ENCODE assay signal across 8 cellular contexts in the genomic region with DNA sequence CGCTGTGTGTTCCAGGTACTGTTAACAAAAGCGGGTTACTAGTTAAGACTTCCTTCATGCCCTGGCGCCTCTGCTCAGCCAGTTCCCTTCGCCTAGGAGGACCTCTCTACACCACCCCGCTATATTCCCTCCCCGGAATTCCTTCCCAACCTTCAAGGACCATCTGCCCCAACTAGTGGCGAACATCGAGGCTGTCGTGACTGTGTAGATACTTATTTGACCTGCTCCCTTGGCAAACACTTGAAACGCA. TPM values are rescaled to one million over a fixed set of nuclear protein-coding genes. Genes with fewer than 3 reads are reported as not detected.
A peak's percentile ranks its signal among the peaks of the same experiment; 100 is the strongest.
DNase-seq lines count a peak whose midpoint lies in the region; ATAC-seq, FAIRE-seq and TF ChIP-seq lines count a peak whose summit lies in the region.

No MANE protein-coding gene starts in this region.

- no peaks in the 10 kb centered on the region for H3K27me3 Mint-ChIP-seq in astrocyte (ENCODE audit: low read depth, unreplicated experiment)

- H3K4me2 ChIP-seq in astrocyte (ENCODE audit: low read length): peak overlapping the region; percentile 91
- peak overlapping the region; percentile 86 for H3K4me2 ChIP-seq in keratinocyte (ENCODE audit: control insufficient read depth, extremely low read depth, insufficient read depth, low read depth, low read length)

- H3K4me1 Mint-ChIP-seq in astrocyte (ENCODE audit: low read depth, unreplicated experiment): peaks cover 14% of the 10 kb centered on the region

- no peak for TF ChIP-seq CTCF in astrocyte (IDR thresholded peaks at IDR 0.05; ENCODE audit: insufficient read depth, low read depth, low read length)
- TF ChIP-seq CTCF in keratinocyte (optimal IDR thresholded peaks at IDR 0.05 in 1 of 3, IDR thresholded peaks at IDR 0.05 in 1 of 3, conservative IDR thresholded peaks at IDR 0.05 in 1 of 3; ENCODE audit: extremely low read depth in 1 of 3, insufficient read depth in 2 of 3, low read length in 3 of 3): peak; percentile 13 to 33 (median 17)

- no peak for FAIRE-seq in astrocyte (lab: Jason Lieb, UNC)
- no peak for FAIRE-seq in keratinocyte (lab: Jason Lieb, UNC)

- H3K9me3 ChIP-seq in astrocyte (ENCODE audit: insufficient read depth, low read depth, low read length) (no peaks in the 10 kb centered on the region), keratinocyte (ENCODE audit: control insufficient read depth, low read depth, low read length) (no peaks in the 10 kb centered on the region), subcutaneous abdominal adipose tissue (ENCODE audit: control insufficient read depth in 5 of 5, low read length in 5 of 5) (no peaks in the 10 kb centered on the region)

- H3K27me3 ChIP-seq in astrocyte (ENCODE audit: insufficient read depth, low read length) (no peaks in the 10 kb centered on the region), keratinocyte (ENCODE audit: control insufficient read depth, extremely low read depth, insufficient read depth, low read length) (no peaks in the 10 kb centered on the region), subcutaneous abdominal adipose tissue (ENCODE audit: control insufficient read depth in 5 of 5, insufficient read depth in 4 of 5, low read length in 5 of 5) (no peaks in the 10 kb centered on the region)

- DNase-seq in DMS 273 (lab: John Stamatoyannopoulos, UW; ENCODE audit: unreplicated experiment) (peak; percentile 91), DMS 273 treated with DMSO at 0.1 percent for 48 hours (lab: John Stamatoyannopoulos, UW) (no peak), HuH-7.5 (ENCODE audit: low spot score) (peak; percentile 56), astrocyte (ENCODE audit: low read depth) (no peak), keratinocyte (ENCODE audit: low read depth, low spot score) (no peak), dedifferentiated amniotic fluid mesenchymal stem cell (ENCODE audit: extremely low spot score) (no peak)

- peak; percentile 27 for ATAC-seq in GM21381 (IDR thresholded peaks at IDR 0.05; ENCODE audit: unreplicated experiment)

- no peaks in the 10 kb centered on the region for H3K36me3 ChIP-seq in astrocyte (ENCODE audit: insufficient read depth, low read length)
- H3K36me3 ChIP-seq in keratinocyte (ENCODE audit: control insufficient read depth in 2 of 2, extremely low read depth in 1 of 2, insufficient read depth in 2 of 2, low read length in 2 of 2): no peaks in the 10 kb centered on the region
- H3K36me3 ChIP-seq in subcutaneous abdominal adipose tissue (ENCODE audit: control insufficient read depth in 5 of 5, insufficient read depth in 5 of 5, low read length in 5 of 5): no peaks in the 10 kb centered on the region

- no peaks in the 10 kb centered on the region for H4K20me1 ChIP-seq in astrocyte (ENCODE audit: insufficient read depth, low read length)
- H4K20me1 ChIP-seq in keratinocyte (ENCODE audit: control insufficient read depth, extremely low read depth, insufficient read depth, low read length): no peaks in the 10 kb centered on the region

- H3K4me3 Mint-ChIP-seq in astrocyte (ENCODE audit: unreplicated experiment): peak overlapping the region; percentile 91

- peak overlapping the region; percentile 99 for H3K27ac ChIP-seq in astrocyte (ENCODE audit: low read depth, low read length)
- peak overlapping the region; percentile 89 for H3K27ac ChIP-seq in keratinocyte (ENCODE audit: control insufficient read depth, insufficient read depth, low read length)
- H3K27ac ChIP-seq in subcutaneous abdominal adipose tissue (ENCODE audit: low read depth, low read length): peak overlapping the region; percentile 100

- H2AFZ ChIP-seq in astrocyte (ENCODE audit: low read depth, low read length): peak overlapping the region; percentile 84
- peak overlapping the region; percentile 87 for H2AFZ ChIP-seq in keratinocyte (ENCODE audit: control insufficient read depth, low read length)

- no peaks in the 10 kb centered on the region for H3K9me3 Mint-ChIP-seq in astrocyte (ENCODE audit: unreplicated experiment)

- no peaks in the 10 kb centered on the region for H3K9me1 ChIP-seq in keratinocyte (ENCODE audit: control insufficient read depth, extremely low read depth, insufficient read depth, low read length)

- H3K4me3 ChIP-seq in astrocyte (ENCODE audit: insufficient read depth, low read depth, low read length): peak overlapping the region; percentile 90
- H3K4me3 ChIP-seq in keratinocyte (ENCODE audit: control insufficient read depth in 2 of 3, extremely low read depth in 1 of 3, insufficient read depth in 2 of 3, low read depth in 1 of 3, low read length in 3 of 3): peak overlapping the region; percentile 57 to 95 (median 92)
- H3K4me3 ChIP-seq in subcutaneous abdominal adipose tissue (ENCODE audit: low read depth in 1 of 5, low read length in 5 of 5): peak overlapping the region; percentile 68 to 97 (median 95)

- dilution Hi-C loops in keratinocyte (cut with MboI; ENCODE audit: extremely low pct_ligation_motif_present, low sequenced_read_pairs): no loop called here

- H3K4me1 ChIP-seq in astrocyte (ENCODE audit: insufficient read depth, low read length) (peaks cover 18% of the 10 kb centered on the region), keratinocyte (ENCODE audit: control insufficient read depth, extremely low read depth, insufficient read depth, low read length) (peaks cover 26% of the 10 kb centered on the region), subcutaneous abdominal adipose tissue (ENCODE audit: control insufficient read depth in 5 of 5, insufficient read depth in 5 of 5, low read length in 5 of 5) (peaks cover 5 to 24% (median 20%) of the 10 kb centered on the region in 5 donors)

- H3K9ac ChIP-seq in astrocyte (ENCODE audit: low read length) (peak overlapping the region; percentile 99), keratinocyte (ENCODE audit: control insufficient read depth, extremely low read depth, insufficient read depth, low read length) (peak overlapping the region; percentile 99), subcutaneous abdominal adipose tissue (ENCODE audit: low read length in 5 of 5) (peak overlapping the region; percentile 97 to 100 (median 100))

- H3K27ac Mint-ChIP-seq in astrocyte (ENCODE audit: unreplicated experiment): peak overlapping the region; percentile 94

- H3K36me3 Mint-ChIP-seq in astrocyte (ENCODE audit: low read depth, unreplicated experiment): peaks cover 4% of the 10 kb centered on the region

- H3K79me2 ChIP-seq in astrocyte (ENCODE audit: insufficient read depth, low read length) (peaks cover 41% of the 10 kb centered on the region), keratinocyte (ENCODE audit: control insufficient read depth, insufficient read depth, low read length) (peaks cover 36% of the 10 kb centered on the region)

RNA-seq across cellular contexts. Expression of gene BCL2L13, which starts 0.5 kb away (rescaled TPM):
- 69.0 and 74.0 TPM in 2 replicates for total RNA-seq in astrocyte
- 45.0 to 54.7 TPM (median 51.0 TPM) in 3 replicates for polyA plus RNA-seq in keratinocyte
- polyA plus RNA-seq in keratinocyte (2011; ENCODE audit: low read depth): 31.5 TPM
- polyA plus RNA-seq in keratinocyte (2011; cell fraction: cytosol; rRNA removed): 48.3 and 59.8 TPM in 2 replicates
- polyA plus RNA-seq in keratinocyte (2011; cell fraction: nucleus; rRNA removed): 54.1 and 54.4 TPM in 2 replicates
- polyA plus RNA-seq in keratinocyte (2012; ENCODE audit: low replicate concordance): 31.6 and 43.3 TPM in 2 replicates
- 41.9 to 62.2 TPM (median 55.3 TPM) in 3 replicates for polyA minus RNA-seq in keratinocyte
- polyA minus RNA-seq in keratinocyte (2011; cell fraction: cytosol; rRNA and poly(A)+ RNA removed): 46.0 TPM
- polyA minus RNA-seq in keratinocyte (2011; cell fraction: nucleus; rRNA and poly(A)+ RNA removed): 25.2 and 41.0 TPM in 2 replicates

RNA-seq across cellular contexts. Expression of gene ATP6V1E1, which starts 9.6 kb away (rescaled TPM):
- 153 and 160 TPM in 2 replicates for total RNA-seq in astrocyte
- 207 to 270 TPM (median 227 TPM) in 3 replicates for polyA plus RNA-seq in keratinocyte
- 354 TPM for polyA plus RNA-seq in keratinocyte (2011; ENCODE audit: low read depth)
- 220 and 314 TPM in 2 replicates for polyA plus RNA-seq in keratinocyte (2011; cell fraction: cytosol; rRNA removed)
- 197 and 212 TPM in 2 replicates for polyA plus RNA-seq in keratinocyte (2011; cell fraction: nucleus; rRNA removed)
- polyA plus RNA-seq in keratinocyte (2012; ENCODE audit: low replicate concordance): 157 and 239 TPM in 2 replicates
- polyA minus RNA-seq in keratinocyte: 54.7 to 217 TPM (median 152 TPM) in 3 replicates
- 109 TPM for polyA minus RNA-seq in keratinocyte (2011; cell fraction: cytosol; rRNA and poly(A)+ RNA removed)
- 51.4 and 93.2 TPM in 2 replicates for polyA minus RNA-seq in keratinocyte (2011; cell fraction: nucleus; rRNA and poly(A)+ RNA removed)

Comparison
In these comparisons a context has a peak if more than half of its experiments do, and no peak if none do; other contexts are left out.
1. DNase-seq: peak in DMS 273 (single experiment) and HuH-7.5 (single experiment); none in DMS 273 treated with DMSO at 0.1 percent for 48 hours (single experiment), astrocyte (single experiment), keratinocyte (single experiment) and dedifferentiated amniotic fluid mesenchymal stem cell (single experiment).
2. Peak in every context shown above with its lines, with median percentiles within 50 percentile points of each other: H3K27ac ChIP-seq, H3K4me3 ChIP-seq and H3K9ac ChIP-seq.